1 cellular context compared by ENCODE assay signal in the genomic region with DNA sequence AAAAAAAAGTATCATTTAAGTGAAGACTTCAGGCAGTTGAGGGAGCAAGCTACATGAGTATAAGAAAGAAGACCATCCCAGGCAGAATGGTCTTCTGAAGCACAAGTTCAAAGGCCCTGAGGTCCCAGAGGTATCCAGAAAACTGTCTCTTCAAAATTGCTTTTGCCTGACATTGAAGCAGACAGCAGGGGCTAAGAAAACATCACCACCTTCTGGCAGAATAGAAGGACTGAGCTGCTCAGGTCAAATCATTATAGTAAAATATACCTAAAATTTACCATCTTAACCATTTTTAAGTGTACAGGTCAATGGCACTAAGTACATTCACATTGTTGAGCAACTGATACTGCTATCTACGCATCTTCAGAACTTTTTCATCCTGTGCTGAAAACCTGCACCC.
TF ChIP-seq lines count a peak whose summit lies in the region.

No MANE protein-coding gene starts in this region.

TF ChIP-seq in GM12878, 131 proteins besides CTCF, POLR2A, EP300 and RAD21 (continued from another document):
- TF ChIP-seq, protein P1, sequence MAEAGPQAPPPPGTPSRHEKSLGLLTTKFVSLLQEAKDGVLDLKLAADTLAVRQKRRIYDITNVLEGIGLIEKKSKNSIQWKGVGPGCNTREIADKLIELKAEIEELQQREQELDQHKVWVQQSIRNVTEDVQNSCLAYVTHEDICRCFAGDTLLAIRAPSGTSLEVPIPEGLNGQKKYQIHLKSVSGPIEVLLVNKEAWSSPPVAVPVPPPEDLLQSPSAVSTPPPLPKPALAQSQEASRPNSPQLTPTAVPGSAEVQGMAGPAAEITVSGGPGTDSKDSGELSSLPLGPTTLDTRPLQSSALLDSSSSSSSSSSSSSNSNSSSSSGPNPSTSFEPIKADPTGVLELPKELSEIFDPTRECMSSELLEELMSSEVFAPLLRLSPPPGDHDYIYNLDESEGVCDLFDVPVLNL (IDR thresholded peaks at IDR 0.05; ENCODE audit: low read depth, low read length): no peak
- no peak for TF ChIP-seq CBX3 (IDR thresholded peaks at IDR 0.05; ENCODE audit: borderline replicate concordance, low read depth)
- TF ChIP-seq, protein P2, sequence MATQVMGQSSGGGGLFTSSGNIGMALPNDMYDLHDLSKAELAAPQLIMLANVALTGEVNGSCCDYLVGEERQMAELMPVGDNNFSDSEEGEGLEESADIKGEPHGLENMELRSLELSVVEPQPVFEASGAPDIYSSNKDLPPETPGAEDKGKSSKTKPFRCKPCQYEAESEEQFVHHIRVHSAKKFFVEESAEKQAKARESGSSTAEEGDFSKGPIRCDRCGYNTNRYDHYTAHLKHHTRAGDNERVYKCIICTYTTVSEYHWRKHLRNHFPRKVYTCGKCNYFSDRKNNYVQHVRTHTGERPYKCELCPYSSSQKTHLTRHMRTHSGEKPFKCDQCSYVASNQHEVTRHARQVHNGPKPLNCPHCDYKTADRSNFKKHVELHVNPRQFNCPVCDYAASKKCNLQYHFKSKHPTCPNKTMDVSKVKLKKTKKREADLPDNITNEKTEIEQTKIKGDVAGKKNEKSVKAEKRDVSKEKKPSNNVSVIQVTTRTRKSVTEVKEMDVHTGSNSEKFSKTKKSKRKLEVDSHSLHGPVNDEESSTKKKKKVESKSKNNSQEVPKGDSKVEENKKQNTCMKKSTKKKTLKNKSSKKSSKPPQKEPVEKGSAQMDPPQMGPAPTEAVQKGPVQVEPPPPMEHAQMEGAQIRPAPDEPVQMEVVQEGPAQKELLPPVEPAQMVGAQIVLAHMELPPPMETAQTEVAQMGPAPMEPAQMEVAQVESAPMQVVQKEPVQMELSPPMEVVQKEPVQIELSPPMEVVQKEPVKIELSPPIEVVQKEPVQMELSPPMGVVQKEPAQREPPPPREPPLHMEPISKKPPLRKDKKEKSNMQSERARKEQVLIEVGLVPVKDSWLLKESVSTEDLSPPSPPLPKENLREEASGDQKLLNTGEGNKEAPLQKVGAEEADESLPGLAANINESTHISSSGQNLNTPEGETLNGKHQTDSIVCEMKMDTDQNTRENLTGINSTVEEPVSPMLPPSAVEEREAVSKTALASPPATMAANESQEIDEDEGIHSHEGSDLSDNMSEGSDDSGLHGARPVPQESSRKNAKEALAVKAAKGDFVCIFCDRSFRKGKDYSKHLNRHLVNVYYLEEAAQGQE (IDR thresholded peaks at IDR 0.05; ENCODE audit: low read depth, low read length): no peak
- TF ChIP-seq, protein P3, sequence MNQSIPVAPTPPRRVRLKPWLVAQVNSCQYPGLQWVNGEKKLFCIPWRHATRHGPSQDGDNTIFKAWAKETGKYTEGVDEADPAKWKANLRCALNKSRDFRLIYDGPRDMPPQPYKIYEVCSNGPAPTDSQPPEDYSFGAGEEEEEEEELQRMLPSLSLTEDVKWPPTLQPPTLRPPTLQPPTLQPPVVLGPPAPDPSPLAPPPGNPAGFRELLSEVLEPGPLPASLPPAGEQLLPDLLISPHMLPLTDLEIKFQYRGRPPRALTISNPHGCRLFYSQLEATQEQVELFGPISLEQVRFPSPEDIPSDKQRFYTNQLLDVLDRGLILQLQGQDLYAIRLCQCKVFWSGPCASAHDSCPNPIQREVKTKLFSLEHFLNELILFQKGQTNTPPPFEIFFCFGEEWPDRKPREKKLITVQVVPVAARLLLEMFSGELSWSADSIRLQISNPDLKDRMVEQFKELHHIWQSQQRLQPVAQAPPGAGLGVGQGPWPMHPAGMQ (IDR thresholded peaks at IDR 0.05; ENCODE audit: borderline replicate concordance): no peak
- no peak for TF ChIP-seq RCOR1 (conservative IDR thresholded peaks at IDR 0.05; ENCODE audit: low read depth, low read length)
- 0 out of 2 replicates have a peak, but pooled peaks have one; percentile 17 for TF ChIP-seq YY1 (IDR thresholded peaks at IDR 0.05; ENCODE audit: low read depth, low read length)
- TF ChIP-seq, protein P4, sequence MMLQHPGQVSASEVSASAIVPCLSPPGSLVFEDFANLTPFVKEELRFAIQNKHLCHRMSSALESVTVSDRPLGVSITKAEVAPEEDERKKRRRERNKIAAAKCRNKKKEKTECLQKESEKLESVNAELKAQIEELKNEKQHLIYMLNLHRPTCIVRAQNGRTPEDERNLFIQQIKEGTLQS (IDR thresholded peaks at IDR 0.05; ENCODE audit: borderline replicate concordance, extremely low read depth, low read depth, low read length): no peak
- TF ChIP-seq, protein P5, sequence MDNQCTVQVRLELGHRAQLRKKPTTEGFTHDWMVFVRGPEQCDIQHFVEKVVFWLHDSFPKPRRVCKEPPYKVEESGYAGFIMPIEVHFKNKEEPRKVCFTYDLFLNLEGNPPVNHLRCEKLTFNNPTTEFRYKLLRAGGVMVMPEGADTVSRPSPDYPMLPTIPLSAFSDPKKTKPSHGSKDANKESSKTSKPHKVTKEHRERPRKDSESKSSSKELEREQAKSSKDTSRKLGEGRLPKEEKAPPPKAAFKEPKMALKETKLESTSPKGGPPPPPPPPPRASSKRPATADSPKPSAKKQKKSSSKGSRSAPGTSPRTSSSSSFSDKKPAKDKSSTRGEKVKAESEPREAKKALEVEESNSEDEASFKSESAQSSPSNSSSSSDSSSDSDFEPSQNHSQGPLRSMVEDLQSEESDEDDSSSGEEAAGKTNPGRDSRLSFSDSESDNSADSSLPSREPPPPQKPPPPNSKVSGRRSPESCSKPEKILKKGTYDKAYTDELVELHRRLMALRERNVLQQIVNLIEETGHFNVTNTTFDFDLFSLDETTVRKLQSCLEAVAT (IDR thresholded peaks at IDR 0.05): no peak
- TF ChIP-seq MXI1 (IDR thresholded peaks at IDR 0.05; ENCODE audit: low read depth, low read length): no peak
- TF ChIP-seq BMI1 (IDR thresholded peaks at IDR 0.05; ENCODE audit: borderline replicate concordance): 0 out of 2 replicates have a peak, but pooled peaks have one; percentile 27
- no peak for TF ChIP-seq NFYA (IDR thresholded peaks at IDR 0.05; ENCODE audit: borderline replicate concordance, low read depth, low read length)
- TF ChIP-seq NBN (IDR thresholded peaks at IDR 0.05): no peak
- no peak for TF ChIP-seq NR2C2 (IDR thresholded peaks at IDR 0.05; ENCODE audit: borderline replicate concordance, control insufficient read depth, insufficient read length, low read depth)
- no peak for TF ChIP-seq YBX1 (IDR thresholded peaks at IDR 0.05)
- TF ChIP-seq BRCA1 (IDR thresholded peaks at IDR 0.05; ENCODE audit: low read depth, low read length): no peak
